21 cellular contexts compared by ENCODE assay signal in genomic region chr6:157880534-157880933, GRCh38. TPM values are rescaled to one million over a fixed set of nuclear protein-coding genes. Genes with fewer than 3 reads are reported as not detected.
DNase-seq lines count a peak whose midpoint lies in the region; ATAC-seq, FAIRE-seq and TF ChIP-seq lines count a peak whose summit lies in the region.
"Had no signal": no experiment of that assay in that cellular context is flagged by ENCODE, and none has a peak within 500 bp of the region (broad histone marks: within the 10 kb centered on the region; RNA-seq: fewer than 3 reads in every experiment).

No MANE protein-coding gene starts in this region.

- WGBS in upper lobe of left lung, 2 donors: 61 to 71% methylated on average over 3 of the region's 3 CpGs

- H3K27me3 Mint-ChIP-seq in nephron progenitor cell (ENCODE audit: low read depth, poor library complexity): no peaks in the 10 kb centered on the region
- H3K27me3 Mint-ChIP-seq: T-cell had no signal

- peaks cover 50% of the 10 kb centered on the region for H3K36me3 Mint-ChIP-seq in nephron progenitor cell (ENCODE audit: low read depth)

- intact Hi-C loops in left cardiac atrium (cut with DNase I): no loop called here

- H3K4me3 ChIP-seq in HEK293 (ENCODE audit: low read depth, low read length) (no peak overlapping the region), upper lobe of left lung (no peak overlapping the region)
- H3K4me3 ChIP-seq: left ventricle myocardium inferior, ovary, stomach had no signal

- H3K4me1 ChIP-seq in HEK293 (ENCODE audit: control insufficient read depth, insufficient read depth, low read length): no peaks in the 10 kb centered on the region
- peaks cover 0 to 19% (median 3%) of the 10 kb centered on the region in 4 donors for H3K4me1 ChIP-seq in upper lobe of left lung

- POLR2A ChIA-PET in HEK293 (lab: Yijun Ruan, JAX): no interaction called here

- TF ChIP-seq POLR2A in upper lobe of left lung (IDR thresholded peaks at IDR 0.05): no peak

- DNase-seq in D721Med (ENCODE audit: insufficient read length, low spot score) (no peak), caudate nucleus (lab: John Stamatoyannopoulos, UW) (no peak), nephron progenitor cell (no peak), NAMALWA (ENCODE audit: low spot score) (no peak), left cardiac atrium (no peak), upper lobe of left lung (no peak)
- DNase-seq: activated CD4-positive, alpha-beta T cell treated with anti-CD3 and anti-CD28 coated beads, Interleukin-2, amount 50 U/mL, for 48 hours; amniotic stem cell; central memory CD4-positive, alpha-beta T cell; effector memory CD4-positive, alpha-beta T cell; EL; left ventricle myocardium inferior; NCI-H1105; ovary; SHP77; stimulated activated CD4-positive, alpha-beta T cell treated with anti-CD3 and anti-CD28 coated beads, Interleukin-1b, Interleukin-23, amount 100 ng/mL, for 48 hours; stomach; T-cell had no signal

- TF ChIP-seq CTCF in D721Med (IDR thresholded peaks at IDR 0.05; ENCODE audit: insufficient read depth, missing control alignments): no peak
- no peak for TF ChIP-seq CTCF in HEK293 (tag by site-specific recombination; IDR thresholded peaks at IDR 0.05)
- TF ChIP-seq CTCF in nephron progenitor cell (IDR thresholded peaks at IDR 0.05): no peak
- TF ChIP-seq CTCF in upper lobe of left lung (IDR thresholded peaks at IDR 0.05): no peak

- no peak overlapping the region for H3K27ac ChIP-seq in HEK293 (ENCODE audit: extremely low read depth, low read depth, low read length)
- H3K27ac ChIP-seq in caudate nucleus (ENCODE audit: low read depth, low read length): peak overlapping the region; percentile 76
- H3K27ac ChIP-seq in upper lobe of left lung: no peak overlapping the region
- H3K27ac ChIP-seq: left ventricle myocardium inferior, ovary had no signal

- no peaks in the 10 kb centered on the region for H3K27me3 ChIP-seq in upper lobe of left lung
- H3K27me3 ChIP-seq: ovary, stomach had no signal

- peak; percentile 98 for FAIRE-seq in D721Med (lab: Jason Lieb, UNC)
- FAIRE-seq: GM18507 had no signal

- CTCF ChIA-PET in HEK293 (lab: Yijun Ruan, JAX): interaction anchor here (0.6 to 8.2 kb wide), 3 partner anchors 120 to 192 kb away, joined by 3 to 143 read pairs (median 5); no protein-coding TSS in a partner anchor

- no peak for TF ChIP-seq EP300 in upper lobe of left lung (IDR thresholded peaks at IDR 0.05)

- H3K27ac Mint-ChIP-seq in nephron progenitor cell: peak overlapping the region; percentile 2

- peaks cover 27% of the 10 kb centered on the region for H3K4me1 Mint-ChIP-seq in nephron progenitor cell

- H3K9me3 Mint-ChIP-seq in nephron progenitor cell: no peaks in the 10 kb centered on the region
- H3K9me3 Mint-ChIP-seq: T-cell had no signal

- ATAC-seq in HG03196 (IDR thresholded peaks at IDR 0.05; ENCODE audit: unreplicated experiment) (no peak), left cardiac atrium (no peak), upper lobe of left lung (ENCODE audit: low FRiP score in 2 of 2) (no peak)
- ATAC-seq: T-cell had no signal

- no peaks in the 10 kb centered on the region for H3K9me3 ChIP-seq in HEK293 (ENCODE audit: control insufficient read depth, insufficient read depth, low read depth, low read length)
- H3K9me3 ChIP-seq in upper lobe of left lung: no peaks in the 10 kb centered on the region
- H3K9me3 ChIP-seq: left ventricle myocardium inferior, ovary, stomach had no signal

- H3K36me3 ChIP-seq in HEK293 (ENCODE audit: control insufficient read depth in 2 of 2, insufficient read depth in 1 of 2, low read length in 2 of 2): peaks cover 18 to 45% of the 10 kb centered on the region in 2 experiments
- peaks cover 0 to 25% (median 4%) of the 10 kb centered on the region in 4 donors for H3K36me3 ChIP-seq in upper lobe of left lung
- H3K36me3 ChIP-seq: ovary had no signal

- H3K4me3 Mint-ChIP-seq in nephron progenitor cell: no peak overlapping the region
- H3K4me3 Mint-ChIP-seq: T-cell had no signal

TF ChIP-seq in HEK293, 187 proteins besides CTCF, POLR2A, EP300 and RAD21:
- TF ChIP-seq ZNF112 (tag by site-specific recombination; IDR thresholded peaks at IDR 0.05) (no peak), PRDM1 (tag by site-specific recombination; IDR thresholded peaks at IDR 0.05) (peak; percentile 10; the same call in 1 of the 2 replicates)

RNA-seq across cellular contexts. Expression of gene SNX9, which starts 57.5 kb away (rescaled TPM):
- total RNA-seq in left cardiac atrium: 10 to 100 TPM; 37.7 to 39.9 TPM
- total RNA-seq in upper lobe of left lung: 10 to 100 TPM; 13.6 to 31.6 (median 19.0) TPM
